In genomic region chr11:62600367-62601113, GRCh38 we compare ENCODE assay signal across 1 cellular context.
TF ChIP-seq lines count a peak whose summit lies in the region.

No MANE protein-coding gene starts in this region.

TF ChIP-seq in GM12878, 131 proteins besides CTCF, POLR2A, EP300 and RAD21:
- 0 out of 2 replicates have a peak, but pooled peaks have one; percentile 10 for TF ChIP-seq TAF1 (IDR thresholded peaks at IDR 0.05; ENCODE audit: borderline replicate concordance, low read depth, low read length)
- peak; percentile 6 for TF ChIP-seq RUNX3 (IDR thresholded peaks at IDR 0.05; ENCODE audit: low read length)
- peak; percentile 27 for TF ChIP-seq E2F8 (IDR thresholded peaks at IDR 0.05; ENCODE audit: low read depth, partially characterized antibody)
- TF ChIP-seq NKRF (conservative IDR thresholded peaks at IDR 0.05): peak; percentile 27; the same call in 1 of the 2 replicates
- no peak for TF ChIP-seq IRF5 (IDR thresholded peaks at IDR 0.05; ENCODE audit: borderline replicate concordance)
- TF ChIP-seq ZSCAN29 (IDR thresholded peaks at IDR 0.05): no peak
